1 cellular context compared by ENCODE assay signal in genomic region chr17:65139045-65139764, GRCh38.
TF ChIP-seq lines count a peak whose summit lies in the region.

No MANE protein-coding gene starts in this region.

TF ChIP-seq in HepG2, 621 proteins besides CTCF, POLR2A, EP300 and RAD21 (continued from another document):
- no peak for TF ChIP-seq IKZF5 (CRISPR knock-in tag; IDR thresholded peaks at IDR 0.05)
- no peak for TF ChIP-seq ZBTB42 (CRISPR knock-in tag; IDR thresholded peaks at IDR 0.05)
- TF ChIP-seq GLMP (CRISPR knock-in tag; IDR thresholded peaks at IDR 0.05; ENCODE audit: borderline replicate concordance): no peak
- TF ChIP-seq MTF2 (CRISPR knock-in tag; IDR thresholded peaks at IDR 0.05; ENCODE audit: borderline replicate concordance): no peak
- TF ChIP-seq RORA (CRISPR knock-in tag; IDR thresholded peaks at IDR 0.05): no peak
- no peak for TF ChIP-seq NAIF1 (CRISPR knock-in tag; IDR thresholded peaks at IDR 0.05; ENCODE audit: borderline replicate concordance)
- TF ChIP-seq CHD2 (IDR thresholded peaks at IDR 0.05; ENCODE audit: low read depth, low read length): no peak
- no peak for TF ChIP-seq ZNF276 (CRISPR knock-in tag; IDR thresholded peaks at IDR 0.05; ENCODE audit: low read depth)
TF ChIP-seq in HepG2: peak in this region for 4.
